Comparison of ENCODE assay signal across 10 cellular contexts in genomic region chr5:161169776-161170175, GRCh38.
"Had no signal": no experiment of that assay in that cellular context is flagged by ENCODE, and none has a peak within 500 bp of the region (broad histone marks: within the 10 kb centered on the region; RNA-seq: fewer than 3 reads in every experiment).

No MANE protein-coding gene starts in this region.

- DNase-seq: H9, HCEC 1CT, IMR-90, Kasumi-1, KG1 had no signal

- ATAC-seq: GM23338, K562 had no signal

- FAIRE-seq: H1, H54, HTR-8/SVneo, K562 had no signal
